Comparison of ENCODE assay signal across 7 cellular contexts in genomic region chr20:49045440-49046086, GRCh38. TPM values are rescaled to one million over a fixed set of nuclear protein-coding genes. Genes with fewer than 3 reads are reported as not detected.
DNase-seq lines count a peak whose midpoint lies in the region; ATAC-seq and TF ChIP-seq lines count a peak whose summit lies in the region.

No MANE protein-coding gene starts in this region.

- ATAC-seq in left cardiac atrium (peak in 1 of 2 donors; percentile 9), GM19351 (IDR thresholded peaks at IDR 0.05; ENCODE audit: unreplicated experiment) (no peak)

- peak overlapping the region; percentile 99 for H3K27ac Mint-ChIP-seq in activated T-helper 1 cell treated with anti-CD3 and anti-CD28 coated beads, Interleukin-12 subunit alpha, Interleukin-12 subunit beta, Interleukin-2, Interleukin-4 antibody, amounts not matched to agents 30 ng/mL and 10 ng/mL and 1 ng/mL, durations not matched to agents 14 hours and 24 hours and 36 hours

- peaks cover 27% of the 10 kb centered on the region for H3K4me1 Mint-ChIP-seq in activated T-helper 1 cell treated with anti-CD3 and anti-CD28 coated beads, Interleukin-12 subunit alpha, Interleukin-12 subunit beta, Interleukin-2, Interleukin-4 antibody, amounts not matched to agents 30 ng/mL and 10 ng/mL and 1 ng/mL, durations not matched to agents 14 hours and 24 hours and 36 hours (ENCODE audit: low read depth)

- peaks cover 22% of the 10 kb centered on the region for H3K36me3 Mint-ChIP-seq in activated T-helper 1 cell treated with anti-CD3 and anti-CD28 coated beads, Interleukin-12 subunit alpha, Interleukin-12 subunit beta, Interleukin-2, Interleukin-4 antibody, amounts not matched to agents 30 ng/mL and 10 ng/mL and 1 ng/mL, durations not matched to agents 14 hours and 24 hours and 36 hours (ENCODE audit: low read depth)

- H3K9me3 Mint-ChIP-seq in activated T-helper 1 cell treated with anti-CD3 and anti-CD28 coated beads, Interleukin-12 subunit alpha, Interleukin-12 subunit beta, Interleukin-2, Interleukin-4 antibody, amounts not matched to agents 30 ng/mL and 10 ng/mL and 1 ng/mL, durations not matched to agents 14 hours and 24 hours and 36 hours, result no peaks in the 10 kb centered on the region

- intact Hi-C loops in activated T-helper 1 cell treated with anti-CD3 and anti-CD28 coated beads, Interleukin-12 subunit alpha, Interleukin-12 subunit beta, Interleukin-2, Interleukin-4 antibody, amounts not matched to agents 30 ng/mL and 10 ng/mL and 1 ng/mL, durations not matched to agents 14 hours and 24 hours and 36 hours (cut with micrococcal nuclease), result loop anchor here (1.0 to 5.0 kb wide), 9 partner anchors 7 to 1913 kb away; partner anchors contain the start of genes ARFGEF2, DDX27, DPM1 and MOCS3
- intact Hi-C loops in left cardiac atrium (cut with DNase I), result no loop called here

- peak overlapping the region; percentile 87 for H3K27ac ChIP-seq in rectal smooth muscle tissue (ENCODE audit: low read depth, low read length)

- H3K4me3 ChIP-seq in GM12865 (ENCODE audit: low read depth, low read length) (peak overlapping the region; percentile 75), rectal smooth muscle tissue (ENCODE audit: low read length) (peak overlapping the region; percentile 100)

- H3K27me3 ChIP-seq in rectal smooth muscle tissue (ENCODE audit: control insufficient read depth, insufficient read depth, low read length), result no peaks in the 10 kb centered on the region

- H3K9ac ChIP-seq in rectal smooth muscle tissue (ENCODE audit: low read length), result peak overlapping the region; percentile 24

- DNase-seq in GM12865 (ENCODE audit: low read depth), result peak; percentile 56
- DNase-seq in HT1080 (ENCODE audit: low read depth), result peak; percentile 37
- DNase-seq in activated T-helper 1 cell treated with anti-CD3 and anti-CD28 coated beads, Interleukin-12 subunit alpha, Interleukin-12 subunit beta, Interleukin-2, Interleukin-4 antibody, amounts not matched to agents 30 ng/mL and 10 ng/mL and 1 ng/mL, durations not matched to agents 14 hours and 24 hours and 36 hours (ENCODE audit: low spot score), result no peak
- peak; percentile 48 for DNase-seq in left cardiac atrium
- DNase-seq in cerebellar nuclear complex (lab: John Stamatoyannopoulos, UW), result no peak

- H3K27me3 Mint-ChIP-seq in activated T-helper 1 cell treated with anti-CD3 and anti-CD28 coated beads, Interleukin-12 subunit alpha, Interleukin-12 subunit beta, Interleukin-2, Interleukin-4 antibody, amounts not matched to agents 30 ng/mL and 10 ng/mL and 1 ng/mL, durations not matched to agents 14 hours and 24 hours and 36 hours (ENCODE audit: insufficient read depth), result peaks cover 2% of the 10 kb centered on the region

- H3K4me3 Mint-ChIP-seq in activated T-helper 1 cell treated with anti-CD3 and anti-CD28 coated beads, Interleukin-12 subunit alpha, Interleukin-12 subunit beta, Interleukin-2, Interleukin-4 antibody, amounts not matched to agents 30 ng/mL and 10 ng/mL and 1 ng/mL, durations not matched to agents 14 hours and 24 hours and 36 hours, result peak overlapping the region; percentile 88

- H3K4me1 ChIP-seq in rectal smooth muscle tissue (ENCODE audit: control insufficient read depth, insufficient read depth, low read length), result peaks cover 6% of the 10 kb centered on the region

- no peak for TF ChIP-seq CTCF in GM12865 (IDR thresholded peaks at IDR 0.05; ENCODE audit: insufficient read depth, low read depth, low read length, missing control alignments)

- H3K36me3 ChIP-seq in rectal smooth muscle tissue (ENCODE audit: control insufficient read depth, insufficient read depth, low read length), result no peaks in the 10 kb centered on the region

RNA-seq across cellular contexts. Expression of gene CSE1L, which starts 0.5 kb away (rescaled TPM):
- total RNA-seq in HT1080 (2014; rRNA removed; shearing (Covaris generic)), result 172 and 185 TPM in 2 replicates
- 141 and 170 TPM in 2 replicates for polyA plus RNA-seq in HT1080 (2015; cell fraction: cytosol; rRNA removed)
- polyA plus RNA-seq in HT1080 (2015; cell fraction: nucleus; rRNA removed), result 232 and 288 TPM in 2 replicates
- total RNA-seq in activated T-helper 1 cell treated with anti-CD3 and anti-CD28 coated beads, Interleukin-12 subunit alpha, Interleukin-12 subunit beta, Interleukin-2, Interleukin-4 antibody, amounts not matched to agents 30 ng/mL and 10 ng/mL and 1 ng/mL, durations not matched to agents 14 hours and 24 hours and 36 hours, result 112 and 119 TPM in 2 replicates
- total RNA-seq in left cardiac atrium, result 10 to 100 TPM; 38.8 to 41.1 TPM

Comparison
In these comparisons a context has a peak if more than half of its experiments do, and no peak if none do; other contexts are left out.
1. DNase-seq: peak in GM12865 (single experiment), HT1080 (single experiment) and left cardiac atrium (single experiment); none in activated T-helper 1 cell treated with anti-CD3 and anti-CD28 coated beads, Interleukin-12 subunit alpha, Interleukin-12 subunit beta, Interleukin-2, Interleukin-4 antibody, amounts not matched to agents 30 ng/mL and 10 ng/mL and 1 ng/mL, durations not matched to agents 14 hours and 24 hours and 36 hours (single experiment) and cerebellar nuclear complex (0 of 2).